ENCODE assay signal across 22 cellular contexts in the genomic region with DNA sequence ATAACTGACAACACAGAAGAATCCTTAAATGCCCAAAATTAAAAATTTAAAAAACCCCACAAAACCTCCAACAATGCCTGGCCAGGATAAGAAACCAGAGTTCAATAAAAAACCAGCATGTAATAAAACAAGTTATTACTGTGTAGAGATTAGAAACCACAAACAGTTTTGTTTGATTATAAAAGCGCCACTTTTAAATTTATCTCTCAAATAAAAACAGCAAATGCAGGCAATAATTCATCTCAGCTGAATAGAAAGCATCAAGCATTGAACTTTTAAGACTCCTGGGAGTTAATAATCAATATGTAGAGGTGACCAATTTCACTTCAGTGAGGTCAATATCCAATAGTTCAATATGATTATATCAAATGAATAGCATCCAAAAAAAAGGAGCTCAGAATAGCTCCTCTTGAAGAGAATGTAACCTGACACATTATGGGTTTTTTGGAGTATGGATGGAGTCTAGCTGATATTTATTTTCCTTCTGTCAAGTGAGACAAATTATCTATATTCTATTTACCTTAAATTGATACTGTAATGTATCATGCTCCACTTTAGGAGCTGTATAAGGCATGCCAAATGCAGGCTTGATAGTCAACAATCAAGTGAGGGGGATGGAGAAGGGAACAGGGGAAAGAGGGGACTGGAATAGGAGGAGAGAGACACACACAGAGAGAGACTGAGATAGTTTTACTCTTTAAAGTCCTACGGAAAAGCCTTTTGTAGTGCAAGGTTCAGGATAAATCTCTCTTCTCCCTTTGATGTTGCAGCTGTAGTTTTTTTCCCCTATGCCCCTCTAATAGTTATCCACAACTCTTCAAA.
DNase-seq lines count a peak whose midpoint lies in the region; ATAC-seq and TF ChIP-seq lines count a peak whose summit lies in the region.
"Had no signal": no experiment of that assay in that cellular context is flagged by ENCODE, and none has a peak within 500 bp of the region (broad histone marks: within the 10 kb centered on the region; RNA-seq: fewer than 3 reads in every experiment).

No MANE protein-coding gene starts in this region.

- H3K4me3 ChIP-seq in A673 (ENCODE audit: low read depth, low read length, poor library complexity, severe bottlenecking) = no peak overlapping the region
- H3K4me3 ChIP-seq: A549, MG63, SJCRH30 had no signal

- no peaks in the 10 kb centered on the region for H3K9me3 Mint-ChIP-seq in nephron progenitor cell
- H3K9me3 Mint-ChIP-seq: HFFc6; T-cell; T-helper 2 cell treated with Interferon-gamma antibody and Interleukin-4, amounts not matched to agents 5 μg/mL and 100 μg/mL, for 36 hours had no signal

- TF ChIP-seq CTCF in nephron progenitor cell (IDR thresholded peaks at IDR 0.05) (no peak), A673 (conservative IDR thresholded peaks at IDR 0.05; ENCODE audit: low read depth, low read length) (no peak)

- H3K27ac ChIP-seq in A673 (ENCODE audit: low read depth, low read length, poor library complexity, severe bottlenecking) = no peak overlapping the region
- H3K27ac ChIP-seq: A549, SJCRH30 had no signal

- H3K4me1 Mint-ChIP-seq in nephron progenitor cell = peaks cover 24% of the 10 kb centered on the region
- H3K4me1 Mint-ChIP-seq: T-cell had no signal

- H3K27ac Mint-ChIP-seq in nephron progenitor cell = peak overlapping the region; percentile 29
- H3K27ac Mint-ChIP-seq: HFFc6; T-cell; T-helper 2 cell treated with Interferon-gamma antibody and Interleukin-4, amounts not matched to agents 5 μg/mL and 100 μg/mL, for 36 hours had no signal

- intact Hi-C loops in A673 (cut with micrococcal nuclease; ENCODE audit: unreplicated experiment) = no loop called here

- H3K27me3 ChIP-seq in A673 (replicated peaks; ENCODE audit: insufficient read depth, low read depth, low read length, poor library complexity) = no peaks in the 10 kb centered on the region
- H3K27me3 ChIP-seq: BE2C, MG63, SJCRH30 had no signal

- no peak for ATAC-seq in HG02610 (IDR thresholded peaks at IDR 0.05; ENCODE audit: unreplicated experiment)
- ATAC-seq: A549, Panc1, T-cell had no signal

- BruUV-seq in A673 (replicated peaks; lab: Mats Ljungman, UMichigan) = no TSS peak

- no peaks in the 10 kb centered on the region for H3K36me3 ChIP-seq in A673 (ENCODE audit: insufficient read depth, low read length, poor library complexity, severe bottlenecking)
- H3K36me3 ChIP-seq: BE2C, MG63, SJCRH30 had no signal

- no peaks in the 10 kb centered on the region for H3K9me3 ChIP-seq in A673 (ENCODE audit: low read depth, low read length, poor library complexity, severe bottlenecking)
- H3K9me3 ChIP-seq: A549, BE2C, MG63, SJCRH30 had no signal

- no peaks in the 10 kb centered on the region for H3K4me1 ChIP-seq in A673 (ENCODE audit: insufficient read depth, low read length, poor library complexity, severe bottlenecking)
- H3K4me1 ChIP-seq: A549, BE2C, SJCRH30 had no signal

- DNase-seq in NCI-H510A treated with DMSO at 0.1 percent for 48 hours (lab: John Stamatoyannopoulos, UW) (peak; percentile 35), NCI-H510A (lab: John Stamatoyannopoulos, UW) (no peak), NCI-H1092 treated with DMSO at 0.1 percent for 48 hours (lab: John Stamatoyannopoulos, UW) (peak; percentile 68), NCI-H345 treated with DMSO at 0.1 percent for 48 hours (lab: John Stamatoyannopoulos, UW; ENCODE audit: unreplicated experiment) (peak; percentile 2), nephron progenitor cell (no peak), T1000 (lab: John Stamatoyannopoulos, UW) (no peak), A673 (ENCODE audit: low spot score) (no peak)
- DNase-seq: BE2C; DMS79; HFFc6; Kasumi-1; MG63; NCI-H1048; NCI-H1694 treated with DMSO at 0.1 percent for 48 hours; NCI-H524 treated with DMSO at 0.1 percent for 48 hours; NK-92 treated with Interleukin-12 subunit alpha and Interleukin-12 subunit beta, amount 100 ng/mL, for 24 hours; SJCRH30; T-cell had no signal

- H3K36me3 Mint-ChIP-seq in nephron progenitor cell (ENCODE audit: low read depth) = peaks cover 7% of the 10 kb centered on the region

- CTCF ChIA-PET in A673 (lab: Charles Lee) = no interaction called here

- H3K4me3 Mint-ChIP-seq in nephron progenitor cell = no peak overlapping the region
- H3K4me3 Mint-ChIP-seq: HFFc6; T-cell; T-helper 2 cell treated with Interferon-gamma antibody and Interleukin-4, amounts not matched to agents 5 μg/mL and 100 μg/mL, for 36 hours had no signal

- H3K27me3 Mint-ChIP-seq in nephron progenitor cell (ENCODE audit: low read depth, poor library complexity) = no peaks in the 10 kb centered on the region
- H3K27me3 Mint-ChIP-seq: T-cell had no signal

- POLR2A ChIA-PET in A673 (lab: Charles Lee; ENCODE audit: low non-redundant PET) = interaction anchor here (0.6 kb wide), 1 partner anchor 397 kb away, joined by 3 read pairs; no protein-coding TSS in a partner anchor

Comparison
In these comparisons a context has a peak if more than half of its experiments do, and no peak if none do; other contexts are left out.
1. DNase-seq: peak in NCI-H510A treated with DMSO at 0.1 percent for 48 hours (single experiment), NCI-H1092 treated with DMSO at 0.1 percent for 48 hours (single experiment) and NCI-H345 treated with DMSO at 0.1 percent for 48 hours (single experiment); none in NCI-H510A (single experiment), nephron progenitor cell (single experiment), T1000 (single experiment) and A673 (single experiment).